8 cellular contexts compared by ENCODE assay signal in genomic region chr21:35933466-35933865, GRCh38.
DNase-seq lines count a peak whose midpoint lies in the region; ATAC-seq and FAIRE-seq lines count a peak whose summit lies in the region.

No MANE protein-coding gene starts in this region.

- CTCF ChIA-PET in activated CD4-positive, alpha-beta T cell treated with anti-CD3 and anti-CD28 coated beads for 36 hours (lab: Charles Lee), result interaction anchor here (0.6 to 1.9 kb wide), 4 partner anchors 8 to 426 kb away, joined by 3 to 9 read pairs (median 4); no protein-coding TSS in a partner anchor

- POLR2A ChIA-PET in activated CD4-positive, alpha-beta T cell treated with anti-CD3 and anti-CD28 coated beads for 36 hours (lab: Charles Lee), result no interaction called here

- H3K9me3 Mint-ChIP-seq in activated CD4-positive, alpha-beta T cell treated with anti-CD3 and anti-CD28 coated beads for 36 hours (ENCODE audit: low read depth), result no peaks in the 10 kb centered on the region

- no peak overlapping the region for H3K27ac Mint-ChIP-seq in activated CD4-positive, alpha-beta T cell treated with anti-CD3 and anti-CD28 coated beads for 36 hours

- H3K4me1 Mint-ChIP-seq in activated CD4-positive, alpha-beta T cell treated with anti-CD3 and anti-CD28 coated beads for 36 hours, result no peaks in the 10 kb centered on the region

- peaks cover 3% of the 10 kb centered on the region for H3K27me3 Mint-ChIP-seq in activated CD4-positive, alpha-beta T cell treated with anti-CD3 and anti-CD28 coated beads for 36 hours

- intact Hi-C loops in activated CD4-positive, alpha-beta T cell treated with anti-CD3 and anti-CD28 coated beads for 36 hours (cut with DNase I, micrococcal nuclease), result loop anchor here in 1 of 2 experiments (5.0 kb wide), 1 partner anchor 179 kb away; no protein-coding TSS in a partner anchor

- no peak overlapping the region for H3K4me3 Mint-ChIP-seq in activated CD4-positive, alpha-beta T cell treated with anti-CD3 and anti-CD28 coated beads for 36 hours

- peak; percentile 91 for FAIRE-seq in RCC 7860 (lab: Jason Lieb, UNC)

- no peaks in the 10 kb centered on the region for H3K36me3 Mint-ChIP-seq in activated CD4-positive, alpha-beta T cell treated with anti-CD3 and anti-CD28 coated beads for 36 hours (ENCODE audit: low read depth)

- ATAC-seq in activated CD4-positive, alpha-beta T cell treated with anti-CD3 and anti-CD28 coated beads for 36 hours, result no peak
- no peak for ATAC-seq in HG03378 (IDR thresholded peaks at IDR 0.05; ENCODE audit: unreplicated experiment)
- no peak for ATAC-seq in GM21576 (IDR thresholded peaks at IDR 0.05; ENCODE audit: unreplicated experiment)

- DNase-seq in GM03348 (ENCODE audit: low spot score) (peak; percentile 82), RCC 7860 (ENCODE audit: low spot score) (peak; percentile 92), fibroblast of the conjunctiva (ENCODE audit: low read depth) (peak; percentile 61), renal cortical epithelial cell (ENCODE audit: low read depth) (peak; percentile 87), inferior parietal cortex (ENCODE audit: extremely low spot score) (no peak)
- DNase-seq in activated CD4-positive, alpha-beta T cell treated with anti-CD3 and anti-CD28 coated beads for 36 hours, result no peak

Comparison
In these comparisons a context has a peak if more than half of its experiments do, and no peak if none do; other contexts are left out.
1. DNase-seq: peak in GM03348 (single experiment), RCC 7860 (single experiment), fibroblast of the conjunctiva (single experiment) and renal cortical epithelial cell (single experiment); none in activated CD4-positive, alpha-beta T cell treated with anti-CD3 and anti-CD28 coated beads for 36 hours (single experiment) and inferior parietal cortex (single experiment).